ENCODE assay signal across 8 cellular contexts in the genomic region with DNA sequence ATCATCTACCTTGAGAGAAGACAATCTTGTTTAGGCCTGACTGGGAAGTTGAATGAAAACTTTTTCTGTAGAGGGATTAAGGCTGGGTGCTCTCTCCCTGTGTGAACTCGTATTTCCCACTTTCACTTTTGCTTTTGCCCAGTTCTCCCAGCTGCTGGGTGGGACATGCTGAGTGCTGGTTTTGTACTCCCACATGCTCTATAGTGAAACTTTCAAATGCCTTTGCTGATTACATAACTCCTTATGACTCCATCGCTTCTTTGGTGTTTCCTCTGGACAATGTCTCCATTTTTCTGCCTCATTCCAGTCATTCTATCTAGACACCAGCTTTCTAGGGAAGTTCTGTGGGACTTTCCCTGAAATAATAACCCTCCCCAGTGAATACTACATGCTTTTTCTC.
DNase-seq lines count a peak whose midpoint lies in the region; ATAC-seq, FAIRE-seq and TF ChIP-seq lines count a peak whose summit lies in the region.

No MANE protein-coding gene starts in this region.

- no peaks in the 10 kb centered on the region for H3K9me2 ChIP-seq in Loucy (replicated peaks; ENCODE audit: low read depth, low read length)

- H3K27me3 ChIP-seq in Loucy (ENCODE audit: insufficient read depth, low read length, poor library complexity, severe bottlenecking) (no peaks in the 10 kb centered on the region), ovary (no peaks in the 10 kb centered on the region)

- ATAC-seq in GM19467 (IDR thresholded peaks at IDR 0.05; ENCODE audit: unreplicated experiment): peak; percentile 76
- ATAC-seq in stimulated activated effector memory CD8-positive, alpha-beta T cell treated with anti-CD3 and anti-CD28 coated beads, Interleukin-12 subunit alpha, Interleukin-12 subunit beta, amount 100 ng/mL, for 72 hours: no peak

- peaks cover 16% of the 10 kb centered on the region for H3K4me1 Mint-ChIP-seq in stimulated activated effector memory CD8-positive, alpha-beta T cell treated with anti-CD3 and anti-CD28 coated beads, Interleukin-12 subunit alpha, Interleukin-12 subunit beta, amount 100 ng/mL, for 72 hours

- H3K79me2 ChIP-seq in Loucy (ENCODE audit: insufficient read depth, low read length): no peaks in the 10 kb centered on the region

- peaks cover 10% of the 10 kb centered on the region for H3F3A ChIP-seq in Loucy (ENCODE audit: low read depth)

- peak overlapping the region; percentile 50 for H3K4me2 ChIP-seq in Loucy (ENCODE audit: low read depth, low read length, poor library complexity, severe bottlenecking)

- peak overlapping the region; percentile 31 for H3K9ac ChIP-seq in Loucy (ENCODE audit: low read depth, low read length, poor library complexity, severe bottlenecking)

- H4K20me1 ChIP-seq in Loucy (ENCODE audit: insufficient read depth, low read length, poor library complexity, severe bottlenecking): no peaks in the 10 kb centered on the region

- DNase-seq in CD1c-positive myeloid dendritic cell (ENCODE audit: extremely low spot score) (peak; percentile 64), ovary (peak in 2 of 5 donors; percentile 27 to 41), 8988T (no peak)
- DNase-seq in activated CD8-positive, alpha-beta memory T cell treated with anti-CD3 and anti-CD28 coated beads, Interleukin-2, amount 50 U/mL, for 4 hours: no peak
- no peak for DNase-seq in stimulated activated effector memory CD8-positive, alpha-beta T cell treated with anti-CD3 and anti-CD28 coated beads, Interleukin-12 subunit alpha, Interleukin-12 subunit beta, amount 100 ng/mL, for 72 hours (ENCODE audit: low spot score in 2 of 2)

- no peak for TF ChIP-seq EP300 in ovary (IDR thresholded peaks at IDR 0.05)

- no peaks in the 10 kb centered on the region for H3K36me3 Mint-ChIP-seq in stimulated activated effector memory CD8-positive, alpha-beta T cell treated with anti-CD3 and anti-CD28 coated beads, Interleukin-12 subunit alpha, Interleukin-12 subunit beta, amount 100 ng/mL, for 72 hours

- H3K27ac Mint-ChIP-seq in stimulated activated effector memory CD8-positive, alpha-beta T cell treated with anti-CD3 and anti-CD28 coated beads, Interleukin-12 subunit alpha, Interleukin-12 subunit beta, amount 100 ng/mL, for 72 hours: no peak overlapping the region

- H3K9me3 Mint-ChIP-seq in stimulated activated effector memory CD8-positive, alpha-beta T cell treated with anti-CD3 and anti-CD28 coated beads, Interleukin-12 subunit alpha, Interleukin-12 subunit beta, amount 100 ng/mL, for 72 hours: no peaks in the 10 kb centered on the region

- peak overlapping the region; percentile 21; the same call in 1 of the 2 replicates for H2AFZ ChIP-seq in Loucy (ENCODE audit: low read length)

- FAIRE-seq in endometrium (lab: Jason Lieb, UNC): peak; percentile 29

- H3K4me3 Mint-ChIP-seq in stimulated activated effector memory CD8-positive, alpha-beta T cell treated with anti-CD3 and anti-CD28 coated beads, Interleukin-12 subunit alpha, Interleukin-12 subunit beta, amount 100 ng/mL, for 72 hours: no peak overlapping the region

- peak overlapping the region; percentile 37 for H3K4me3 ChIP-seq in Loucy (ENCODE audit: low read length, poor library complexity, severe bottlenecking)
- peak overlapping the region; percentile 20 for H3K4me3 ChIP-seq in ovary

- H3K9me3 ChIP-seq in Loucy (ENCODE audit: insufficient read depth, low read depth, low read length) (no peaks in the 10 kb centered on the region), ovary (no peaks in the 10 kb centered on the region)

- WGBS in ovary, 3 donors: 0 to 1% (median 0%) methylated on average over 2 of the region's 2 CpGs

- peak overlapping the region in 1 of 2 donors; percentile 6 for H3K27ac ChIP-seq in ovary

- H3K4me1 ChIP-seq in Loucy (ENCODE audit: insufficient read depth, low read length, poor library complexity, severe bottlenecking) (peaks cover 50% of the 10 kb centered on the region), ovary (ENCODE audit: insufficient read depth) (peaks cover 1% of the 10 kb centered on the region)

- intact Hi-C loops in ovary (cut with DNase I): loop anchor here in 2 of 4 donors (5.0 to 10.0 kb wide), 3 partner anchors 131 to 843 kb away; a partner anchor contains a TSS

- H3K36me3 ChIP-seq in Loucy (ENCODE audit: insufficient read depth, low read length) (no peaks in the 10 kb centered on the region), ovary (no peaks in the 10 kb centered on the region)

- no peak for TF ChIP-seq POLR2A in ovary (IDR thresholded peaks at IDR 0.05)

- TF ChIP-seq CTCF in Loucy (conservative IDR thresholded peaks at IDR 0.05; ENCODE audit: low read length) (no peak), ovary (IDR thresholded peaks at IDR 0.05) (no peak)
